ENCODE assay signal across 8 cellular contexts in the genomic region with DNA sequence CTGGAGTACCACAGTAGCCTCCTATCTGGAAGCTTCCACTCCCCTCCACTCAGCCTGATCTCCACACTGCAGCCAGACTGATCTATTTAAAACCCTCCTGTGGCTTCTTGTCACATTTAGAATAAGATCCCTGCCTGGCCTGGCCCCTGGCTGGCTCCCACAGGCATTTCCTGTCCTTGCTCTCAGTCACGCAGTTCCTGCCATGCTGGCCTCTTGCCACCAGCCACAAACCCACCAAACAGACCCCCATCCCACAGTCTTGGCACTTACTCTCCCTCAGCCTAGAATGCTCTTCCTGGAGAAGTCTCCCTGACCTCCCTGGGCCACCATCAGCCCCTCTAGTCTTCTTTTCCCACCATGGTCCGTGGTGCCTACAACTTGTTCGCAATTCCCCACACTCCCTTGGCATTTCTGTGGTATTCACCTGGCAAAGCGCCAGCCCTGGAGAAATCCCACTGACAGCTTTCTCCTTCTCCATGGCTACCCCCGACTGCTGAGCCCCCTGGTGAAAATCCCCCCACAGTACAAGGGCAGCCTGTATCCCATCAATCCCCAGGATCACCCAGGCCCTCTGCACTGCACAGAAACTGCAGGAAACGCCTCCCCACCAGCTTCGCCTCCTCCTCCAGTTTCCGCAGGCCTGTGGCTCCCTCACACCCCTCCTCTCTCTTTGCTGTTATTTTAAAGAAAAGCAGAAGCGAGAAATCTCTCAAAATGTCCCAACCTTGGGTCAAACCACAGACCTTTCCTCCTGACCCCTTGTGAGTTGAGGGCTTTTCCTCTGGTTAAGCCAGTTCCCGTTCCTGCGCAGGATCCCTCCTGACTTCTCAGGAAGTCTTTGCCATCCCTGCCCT.
DNase-seq lines count a peak whose midpoint lies in the region; ATAC-seq and TF ChIP-seq lines count a peak whose summit lies in the region.

No MANE protein-coding gene starts in this region.

- H3K9ac ChIP-seq in adipocyte (ENCODE audit: low read length) (no peak overlapping the region), colonic mucosa (ENCODE audit: low read depth in 2 of 2, low read length in 2 of 2) (no peak overlapping the region)

- H3K9me3 ChIP-seq in adipocyte (ENCODE audit: control insufficient read depth, low read length): no peaks in the 10 kb centered on the region
- no peaks in the 10 kb centered on the region for H3K9me3 ChIP-seq in mesodermal cell (ENCODE audit: control insufficient read depth, low read length)
- no peaks in the 10 kb centered on the region for H3K9me3 ChIP-seq in colonic mucosa

- H3K27me3 ChIP-seq in adipocyte (replicated peaks; ENCODE audit: control insufficient read depth, insufficient read depth, low read length) (peaks cover 2% of the 10 kb centered on the region), colonic mucosa (no peaks in the 10 kb centered on the region)

- 78 to 88% methylated on average over 4 to 8 of the region's 11 CpGs for WGBS in mesodermal cell (ENCODE audit: insufficient coverage in 2 of 2), 2 experiments

- ATAC-seq in GM21526 (IDR thresholded peaks at IDR 0.05; ENCODE audit: low FRiP score, unreplicated experiment): peak; percentile 78

- H3K4me3 ChIP-seq in adipocyte (ENCODE audit: low read length): no peak overlapping the region
- H3K4me3 ChIP-seq in mesodermal cell (ENCODE audit: extremely low read depth, insufficient read depth, low read length, poor library complexity, severe bottlenecking): no peak overlapping the region
- no peak overlapping the region for H3K4me3 ChIP-seq in colonic mucosa

- H3K36me3 ChIP-seq in adipocyte (ENCODE audit: control insufficient read depth, insufficient read depth, low read length, severe bottlenecking) (no peaks in the 10 kb centered on the region), mesodermal cell (ENCODE audit: control insufficient read depth, insufficient read depth, low read length) (no peaks in the 10 kb centered on the region), colonic mucosa (no peaks in the 10 kb centered on the region)

- H3K27ac ChIP-seq in mesodermal cell (ENCODE audit: low read depth, low read length, severe bottlenecking) (peak overlapping the region; percentile 18), colonic mucosa (no peak overlapping the region)

- TF ChIP-seq CTCF in colonic mucosa (IDR thresholded peaks at IDR 0.05): no peak

- H3K4me1 ChIP-seq in adipocyte (ENCODE audit: control insufficient read depth, insufficient read depth, low read length) (peaks cover 22% of the 10 kb centered on the region), mesodermal cell (ENCODE audit: control insufficient read depth, insufficient read depth, low read length, poor library complexity, severe bottlenecking) (peaks cover 25% of the 10 kb centered on the region), colonic mucosa (no peaks in the 10 kb centered on the region)

- intact Hi-C loops in colonic mucosa (cut with DNase I): no loop called here

- peak; percentile 43 for DNase-seq in GM03348 (ENCODE audit: low spot score)
- DNase-seq in HT1080 (ENCODE audit: low read depth): peak; percentile 80
- DNase-seq in adipocyte (ENCODE audit: low read depth): peak; percentile 32
- no peak for DNase-seq in colonic mucosa
- DNase-seq in NCI-H187 (lab: John Stamatoyannopoulos, UW): no peak
- DNase-seq in NCI-H1694 treated with DMSO at 0.1 percent for 48 hours (lab: John Stamatoyannopoulos, UW): no peak

Comparison
In these comparisons a context has a peak if more than half of its experiments do, and no peak if none do; other contexts are left out.
1. DNase-seq: peak in GM03348 (single experiment), HT1080 (single experiment) and adipocyte (single experiment); none in colonic mucosa (single experiment), NCI-H187 (0 of 2) and NCI-H1694 treated with DMSO at 0.1 percent for 48 hours (single experiment).